Comparison of ENCODE assay signal across 12 cellular contexts in genomic region chr2:218018842-218019125, GRCh38. TPM values are rescaled to one million over a fixed set of nuclear protein-coding genes. Genes with fewer than 3 reads are reported as not detected.
A peak's percentile ranks its signal among the peaks of the same experiment; 100 is the strongest.
DNase-seq lines count a peak whose midpoint lies in the region; ATAC-seq, FAIRE-seq and TF ChIP-seq lines count a peak whose summit lies in the region.
"Not testable (repeated sequence)": the region's sequence is repeated elsewhere in the genome, so short reads cannot be mapped to it uniquely, and the experiment has no call there.
"Had no signal": no experiment of that assay in that cellular context is flagged by ENCODE, and none has a peak within 500 bp of the region (broad histone marks: within the 10 kb centered on the region; RNA-seq: fewer than 3 reads in every experiment).

No MANE protein-coding gene starts in this region.

- TF ChIP-seq POLR2A in IMR-90 (IDR thresholded peaks at IDR 0.05; ENCODE audit: low read depth, low read length); HepG2 (IDR thresholded peaks at IDR 0.05; ENCODE audit: insufficient read depth in 1 of 2, low read depth in 2 of 2, low read length in 2 of 2): not testable (repeated sequence)

- POLR2A ChIA-PET in A673 (lab: Charles Lee; ENCODE audit: low non-redundant PET); IMR-90 (lab: Charles Lee; ENCODE audit: unreplicated experiment); HepG2 (lab: Yijun Ruan, JAX): not testable (repeated sequence)

- H3K36me3 Mint-ChIP-seq in dendritic cell treated with granulocyte-macrophage colony-stimulating factor and Interleukin-4, amounts not matched to agents 40 ng/mL and 50 ng/mL, for 4 days (ENCODE audit: low read depth): not testable (repeated sequence)

- peaks cover 54% of the 10 kb centered on the region for H3K4me1 Mint-ChIP-seq in dendritic cell treated with granulocyte-macrophage colony-stimulating factor and Interleukin-4, amounts not matched to agents 40 ng/mL and 50 ng/mL, for 4 days (ENCODE audit: low read depth)

- not testable (repeated sequence) for H3K27me3 Mint-ChIP-seq in dendritic cell treated with granulocyte-macrophage colony-stimulating factor and Interleukin-4, amounts not matched to agents 40 ng/mL and 50 ng/mL, for 4 days

- not testable (repeated sequence) for H3K9me3 ChIP-seq in A673 (ENCODE audit: low read depth, low read length, poor library complexity, severe bottlenecking); IMR-90 (ENCODE audit: control insufficient read depth, insufficient read depth, low read length); SK-N-MC (ENCODE audit: low read depth, low read length); left ventricle myocardium inferior (replicated peaks); HepG2 (ENCODE audit: low read length); psoas muscle; thoracic aorta

- H3K4me3 ChIP-seq in A673 (ENCODE audit: low read depth, low read length, poor library complexity, severe bottlenecking); IMR-90 (ENCODE audit: insufficient read depth, low read depth, low read length); SK-N-MC; left ventricle myocardium inferior; HepG2 (replicated peaks in 1 of 3; ENCODE audit: insufficient read depth in 1 of 3, low read depth in 2 of 3, low read length in 3 of 3); psoas muscle; thoracic aorta: not testable (repeated sequence)

- not testable (repeated sequence) for H3K9ac ChIP-seq in IMR-90 (ENCODE audit: low read depth, low read length); SK-N-MC (ENCODE audit: insufficient read length); HepG2 (ENCODE audit: insufficient read depth, low read depth, low read length)

- FAIRE-seq in HepG2 (lab: Jason Lieb, UNC): peak; percentile 30

- not testable (repeated sequence) for BruUV-seq in A673 (replicated peaks; lab: Mats Ljungman, UMichigan); IMR-90 (replicated peaks; lab: Mats Ljungman, UMichigan); HepG2 (replicated peaks; lab: Mats Ljungman, UMichigan)

- no CpG with 5 or more reads among the region's 4 CpGs for WGBS in IMR-90 (ENCODE audit: extremely low coverage in 2 of 2, insufficient read length in 1 of 2), 2 experiments
- 9% methylated on average over 4 of the region's 4 CpGs for WGBS in HepG2 (ENCODE audit: low lambda C conversion rate)
- WGBS in psoas muscle, 3 donors: 38 to 54% (median 45%) methylated on average over 4 of the region's 4 CpGs

- H3K4me1 ChIP-seq in A673 (ENCODE audit: insufficient read depth, low read length, poor library complexity, severe bottlenecking) (peaks cover 43% of the 10 kb centered on the region), left ventricle myocardium inferior (peaks cover 76% of the 10 kb centered on the region), psoas muscle (peaks cover 71% of the 10 kb centered on the region), thoracic aorta (ENCODE audit: control insufficient read depth in 1 of 2, low read depth in 2 of 2) (peaks cover 41 to 94% of the 10 kb centered on the region in 2 donors)
- H3K4me1 ChIP-seq in IMR-90 (ENCODE audit: control insufficient read depth, insufficient read depth, low read length); HepG2 (ENCODE audit: insufficient read depth, low read length): not testable (repeated sequence)

- not testable (repeated sequence) for H2AFZ ChIP-seq in IMR-90 (replicated peaks; ENCODE audit: low read length, poor library complexity); HepG2 (ENCODE audit: low read length)

- not testable (repeated sequence) for H3K9me1 ChIP-seq in IMR-90 (ENCODE audit: insufficient read depth, low read length)

- not testable (repeated sequence) for H3K79me1 ChIP-seq in IMR-90 (ENCODE audit: low read depth in 1 of 2, low read length in 2 of 2)

- H4K5ac ChIP-seq in IMR-90 (ENCODE audit: low read depth, low read length): not testable (repeated sequence)

- not testable (repeated sequence) for TF ChIP-seq CTCF in A673 (conservative IDR thresholded peaks at IDR 0.05; ENCODE audit: low read depth, low read length); IMR-90 (conservative IDR thresholded peaks at IDR 0.05; ENCODE audit: low read depth, low read length); left ventricle myocardium inferior (IDR thresholded peaks at IDR 0.05; ENCODE audit: borderline replicate concordance); HepG2 (CRISPR knock-in tag; IDR thresholded peaks at IDR 0.05); psoas muscle (IDR thresholded peaks at IDR 0.05); thoracic aorta (IDR thresholded peaks at IDR 0.05)

- dilution Hi-C loops in IMR-90 (cut with HindIII; ENCODE audit: low sequenced_read_pairs, unreplicated experiment): not testable (repeated sequence)

- H3K23ac ChIP-seq in IMR-90 (ENCODE audit: low read depth, low read length): not testable (repeated sequence)

- peak overlapping the region; percentile 18 for H3K27ac Mint-ChIP-seq in dendritic cell treated with granulocyte-macrophage colony-stimulating factor and Interleukin-4, amounts not matched to agents 40 ng/mL and 50 ng/mL, for 4 days

- not testable (repeated sequence) for TF ChIP-seq EP300 in HepG2 (IDR thresholded peaks at IDR 0.05; ENCODE audit: low read depth in 2 of 2, low read length in 2 of 2); HepG2 (CRISPR knock-in tag; IDR thresholded peaks at IDR 0.05; ENCODE audit: borderline replicate concordance)

- not testable (repeated sequence) for H3K14ac ChIP-seq in IMR-90 (replicated peaks; ENCODE audit: low read depth, low read length)

- H3K4me3 Mint-ChIP-seq in dendritic cell treated with granulocyte-macrophage colony-stimulating factor and Interleukin-4, amounts not matched to agents 40 ng/mL and 50 ng/mL, for 4 days: not testable (repeated sequence)

- H2AK5ac ChIP-seq in IMR-90 (ENCODE audit: low read depth, low read length): not testable (repeated sequence)

- not testable (repeated sequence) for H2BK5ac ChIP-seq in IMR-90 (ENCODE audit: low read depth, low read length, poor library complexity, severe bottlenecking)

- not testable (repeated sequence) for H3K4me2 ChIP-seq in IMR-90 (ENCODE audit: low read depth, low read length); HepG2 (ENCODE audit: low read depth, low read length)

- H3K27me3 ChIP-seq in A673 (replicated peaks; ENCODE audit: insufficient read depth, low read depth, low read length, poor library complexity); left ventricle myocardium inferior (ENCODE audit: low read depth); psoas muscle (ENCODE audit: insufficient read depth in 3 of 3, low read length in 2 of 3); thoracic aorta (replicated peaks; ENCODE audit: insufficient read depth): not testable (repeated sequence)
- H3K27me3 ChIP-seq in IMR-90 (ENCODE audit: control insufficient read depth, insufficient read depth, low read length) (peaks cover 12% of the 10 kb centered on the region), HepG2 (ENCODE audit: control insufficient read depth in 1 of 2, insufficient read depth in 2 of 2, low read length in 2 of 2) (peaks cover 3 to 57% of the 10 kb centered on the region in 2 experiments; a peak in 4 of 5 replicates)

- H2AK9ac ChIP-seq in IMR-90 (replicated peaks; ENCODE audit: low read depth, low read length, poor library complexity): peak overlapping the region; percentile 55

- not testable (repeated sequence) for H2BK20ac ChIP-seq in IMR-90 (ENCODE audit: low read depth, low read length)

- DNase-seq in A673 (ENCODE audit: low spot score); IMR-90; SK-N-MC (ENCODE audit: low read depth, low spot score); left ventricle myocardium inferior; HepG2 (ENCODE audit: low spot score); psoas muscle; thoracic aorta (ENCODE audit: low spot score): not testable (repeated sequence)

- H2BK15ac ChIP-seq in IMR-90 (ENCODE audit: low read depth, low read length): not testable (repeated sequence)

- in situ Hi-C loops in IMR-90 (cut with MboI; ENCODE audit: low sequenced_read_pairs); HepG2 (cut with HindIII; ENCODE audit: extremely low pct_ligation_motif_present, low pct_unique_long_range_greater_than_20kb): not testable (repeated sequence)

- peak overlapping the region; percentile 95 for H3K27ac ChIP-seq in A673 (ENCODE audit: low read depth, low read length, poor library complexity, severe bottlenecking)
- H3K27ac ChIP-seq in IMR-90 (ENCODE audit: insufficient read depth, low read length); HepG2 (ENCODE audit: extremely low read length, insufficient read depth, low read length): not testable (repeated sequence)
- H3K27ac ChIP-seq in SK-N-MC: peak overlapping the region; percentile 52; the same call in 1 of the 2 replicates
- peak overlapping the region; percentile 78 for H3K27ac ChIP-seq in left ventricle myocardium inferior (replicated peaks)
- peak overlapping the region; percentile 82 for H3K27ac ChIP-seq in psoas muscle
- H3K27ac ChIP-seq in thoracic aorta: peak overlapping the region; percentile 82 to 94

- H3K56ac ChIP-seq in IMR-90 (ENCODE audit: extremely low read depth, insufficient read depth, low read length): not testable (repeated sequence)

- H2BK120ac ChIP-seq in IMR-90 (ENCODE audit: low read depth, low read length): not testable (repeated sequence)

- H4K91ac ChIP-seq in IMR-90 (ENCODE audit: insufficient read depth, low read depth, low read length): not testable (repeated sequence)

- intact Hi-C loops in A673 (cut with micrococcal nuclease; ENCODE audit: unreplicated experiment); IMR-90 (cut with micrococcal nuclease); dendritic cell treated with granulocyte-macrophage colony-stimulating factor and Interleukin-4, amounts not matched to agents 40 ng/mL and 50 ng/mL, for 4 days (cut with micrococcal nuclease); left ventricle myocardium inferior (cut with micrococcal nuclease); HepG2 (cut with micrococcal nuclease; ENCODE audit: unreplicated experiment); psoas muscle (cut with DNase I): not testable (repeated sequence)

- not testable (repeated sequence) for TF ChIP-seq RAD21 in IMR-90 (IDR thresholded peaks at IDR 0.05; ENCODE audit: low read length); HepG2 (CRISPR knock-in tag; IDR thresholded peaks at IDR 0.05)

- not testable (repeated sequence) for H3K36me3 ChIP-seq in A673 (ENCODE audit: insufficient read depth, low read length, poor library complexity, severe bottlenecking); IMR-90 (ENCODE audit: control insufficient read depth, insufficient read depth, low read length); SK-N-MC (ENCODE audit: insufficient read depth, low read length); left ventricle myocardium inferior; HepG2 (replicated peaks in 1 of 2; ENCODE audit: control insufficient read depth in 1 of 2, insufficient read depth in 2 of 2, low read length in 2 of 2); psoas muscle (ENCODE audit: insufficient read depth in 1 of 2, low read depth in 1 of 2); thoracic aorta

- CTCF ChIA-PET in A673 (lab: Charles Lee); IMR-90 (lab: Yijun Ruan, JAX); HepG2 (lab: Yijun Ruan, JAX; ENCODE audit: low intra/inter-chr PET ratio, low total read pairs): not testable (repeated sequence)

- not testable (repeated sequence) for H4K20me1 ChIP-seq in IMR-90 (ENCODE audit: insufficient read depth, low read length); HepG2 (ENCODE audit: insufficient read depth, low read length)

- ATAC-seq in IMR-90 (ENCODE audit: low read depth); HepG2; thoracic aorta (ENCODE audit: insufficient number of reproducible peaks, low FRiP score, low read depth): not testable (repeated sequence)
- ATAC-seq in psoas muscle: peak in 2 of 4 donors; percentile 11 to 20

- not testable (repeated sequence) for H3K18ac ChIP-seq in IMR-90 (ENCODE audit: low read depth, low read length)

- not testable (repeated sequence) for H3K79me2 ChIP-seq in HepG2 (ENCODE audit: insufficient read depth, low read length)

- not testable (repeated sequence) for H4K8ac ChIP-seq in IMR-90 (ENCODE audit: low read depth in 2 of 2, low read length in 2 of 2)

- H3K9me3 Mint-ChIP-seq in dendritic cell treated with granulocyte-macrophage colony-stimulating factor and Interleukin-4, amounts not matched to agents 40 ng/mL and 50 ng/mL, for 4 days: not testable (repeated sequence)

- H3K4ac ChIP-seq in IMR-90 (ENCODE audit: low read depth, low read length): not testable (repeated sequence)

RNA-seq across cellular contexts. Expression of gene TNS1, which starts 16.0 kb away (rescaled TPM):
- total RNA-seq in A673 (2021) (88.9 and 99.6 TPM in 2 replicates), IMR-90 (2012; rRNA removed) (41.9 and 45.2 TPM in 2 replicates), left ventricle myocardium inferior (828 TPM), HepG2 (2016; rRNA removed; fragmentation: Illumina TruSeq; extraction: Trizol) (1.9 TPM in 2 replicates), psoas muscle (100 to 1,000 TPM; 231 to 742 (median 415) TPM), thoracic aorta (1,000 to 10,000 TPM; 1,836 to 2,296 TPM)
- polyA plus RNA-seq in IMR-90 (2012; rRNA removed) (40.3 and 41.1 TPM in 2 replicates), HepG2 (2011; rRNA removed) (118 and 127 TPM in 2 replicates), psoas muscle (100 to 1,000 TPM in 2 of 3 donors, 10 to 100 TPM in 1; 73.4 to 276 (median 155) TPM)
- polyA plus RNA-seq in IMR-90 (2012; cell fraction: cytosol; rRNA removed): 17.3 and 23.8 TPM in 2 replicates
- 68.3 and 71.1 TPM in 2 replicates for polyA plus RNA-seq in IMR-90 (2012; cell fraction: nucleus; rRNA removed; ENCODE audit: low replicate concordance)
- total RNA-seq in HepG2 (2016; cell fraction: cytosol; rRNA removed; fragmentation: Illumina TruSeq; extraction: Trizol; ENCODE audit: low read depth): 0.51 and 0.71 TPM in 2 replicates
- 1.1 and 1.7 TPM in 2 replicates for total RNA-seq in HepG2 (2016; cell fraction: insoluble cytoplasmic fraction; rRNA removed; fragmentation: Illumina TruSeq; extraction: Trizol)
- 1.9 and 2.2 TPM in 2 replicates for total RNA-seq in HepG2 (2016; cell fraction: membrane; rRNA removed; fragmentation: Illumina TruSeq; extraction: Trizol)
- 3.7 and 4.7 TPM in 2 replicates for total RNA-seq in HepG2 (2016; cell fraction: nucleus; rRNA removed; fragmentation: Illumina TruSeq; extraction: Trizol)
- 72.1 and 78.8 TPM in 2 replicates for polyA plus RNA-seq in HepG2 (2011; cell fraction: cytosol; rRNA removed)
- 302 and 373 TPM in 2 replicates for polyA plus RNA-seq in HepG2 (2011; cell fraction: nucleus; rRNA removed)
- 63.6 and 87.8 TPM in 2 replicates for polyA plus RNA-seq in HepG2 (2012)
- polyA plus RNA-seq in HepG2 (2016; cell fraction: cytosol; fragmentation: Illumina TruSeq; extraction: Trizol; ENCODE audit: low read depth): 0.35 and 0.62 TPM in 2 replicates
- 1.3 and 1.7 TPM in 2 replicates for polyA plus RNA-seq in HepG2 (2016; cell fraction: insoluble cytoplasmic fraction; fragmentation: Illumina TruSeq; extraction: Trizol; ENCODE audit: low read depth)
- 0.73 and 0.90 TPM in 2 replicates for polyA plus RNA-seq in HepG2 (2016; cell fraction: membrane; fragmentation: Illumina TruSeq; extraction: Trizol; ENCODE audit: low read depth)
- polyA plus RNA-seq in HepG2 (2016; cell fraction: nucleus; fragmentation: Illumina TruSeq; extraction: Trizol; ENCODE audit: insufficient read depth, low read depth): 1.9 and 2.0 TPM in 2 replicates
- 3.6 and 445 TPM in 2 replicates for polyA minus RNA-seq in HepG2 (2011; rRNA and poly(A)+ RNA removed; ENCODE audit: low replicate concordance)
- 116 and 155 TPM in 2 replicates for polyA minus RNA-seq in HepG2 (2011; cell fraction: cytosol; rRNA and poly(A)+ RNA removed)
- 504 and 544 TPM in 2 replicates for polyA minus RNA-seq in HepG2 (2011; cell fraction: nucleus; rRNA and poly(A)+ RNA removed)
- total RNA-seq: CD8-positive, alpha-beta T cell had no signal
- polyA plus RNA-seq: CD4-positive, CD25-positive, alpha-beta regulatory T cell had no signal

RNA-seq across cellular contexts. Expression of gene RUFY4, which starts 50.3 kb away (rescaled TPM):
- total RNA-seq in A673 (2021) (0.26 and 1.3 TPM in 2 replicates), IMR-90 (2012; rRNA removed) (not detected in 2 replicates), left ventricle myocardium inferior (not detected), HepG2 (2016; rRNA removed; fragmentation: Illumina TruSeq; extraction: Trizol) (not detected in 2 replicates), psoas muscle (not detected), thoracic aorta (under 1 TPM in 1 of 2 donors, not detected in 1; 0.68 TPM)
- polyA plus RNA-seq in IMR-90 (2012; rRNA removed) (not detected in 2 replicates), HepG2 (2011; rRNA removed) (not detected in 2 replicates), psoas muscle (under 1 TPM in 2 of 3 donors, not detected in 1; 0.01 to 0.03 TPM)
- polyA plus RNA-seq in IMR-90 (2012; cell fraction: cytosol; rRNA removed): not detected in 2 replicates
- not detected in 2 replicates for polyA plus RNA-seq in IMR-90 (2012; cell fraction: nucleus; rRNA removed; ENCODE audit: low replicate concordance)
- total RNA-seq in HepG2 (2016; cell fraction: cytosol; rRNA removed; fragmentation: Illumina TruSeq; extraction: Trizol; ENCODE audit: low read depth): not detected in 2 replicates
- total RNA-seq in HepG2 (2016; cell fraction: insoluble cytoplasmic fraction; rRNA removed; fragmentation: Illumina TruSeq; extraction: Trizol): not detected in 2 replicates
- total RNA-seq in HepG2 (2016; cell fraction: membrane; rRNA removed; fragmentation: Illumina TruSeq; extraction: Trizol): not detected in 2 replicates
- total RNA-seq in HepG2 (2016; cell fraction: nucleus; rRNA removed; fragmentation: Illumina TruSeq; extraction: Trizol): not detected in 2 replicates
- polyA plus RNA-seq in HepG2 (2011; cell fraction: cytosol; rRNA removed): not detected in 2 replicates
- 0.05 and 0.19 TPM in 2 replicates for polyA plus RNA-seq in HepG2 (2011; cell fraction: nucleus; rRNA removed)
- polyA plus RNA-seq in HepG2 (2012): not detected in 2 replicates
- not detected in 2 replicates for polyA plus RNA-seq in HepG2 (2016; cell fraction: cytosol; fragmentation: Illumina TruSeq; extraction: Trizol; ENCODE audit: low read depth)
- polyA plus RNA-seq in HepG2 (2016; cell fraction: insoluble cytoplasmic fraction; fragmentation: Illumina TruSeq; extraction: Trizol; ENCODE audit: low read depth): not detected in 2 replicates
- not detected in 2 replicates for polyA plus RNA-seq in HepG2 (2016; cell fraction: membrane; fragmentation: Illumina TruSeq; extraction: Trizol; ENCODE audit: low read depth)
- not detected in 2 replicates for polyA plus RNA-seq in HepG2 (2016; cell fraction: nucleus; fragmentation: Illumina TruSeq; extraction: Trizol; ENCODE audit: insufficient read depth, low read depth)
- polyA minus RNA-seq in HepG2 (2011; rRNA and poly(A)+ RNA removed; ENCODE audit: low replicate concordance): 0.33 TPM in 1 of 2 replicates, not detected in the other
- polyA minus RNA-seq in HepG2 (2011; cell fraction: cytosol; rRNA and poly(A)+ RNA removed): not detected in 2 replicates
- not detected in 2 replicates for polyA minus RNA-seq in HepG2 (2011; cell fraction: nucleus; rRNA and poly(A)+ RNA removed)
- total RNA-seq: Caco-2, HFFc6 had no signal
